Comparison of ENCODE assay signal across 10 cellular contexts in the genomic region with DNA sequence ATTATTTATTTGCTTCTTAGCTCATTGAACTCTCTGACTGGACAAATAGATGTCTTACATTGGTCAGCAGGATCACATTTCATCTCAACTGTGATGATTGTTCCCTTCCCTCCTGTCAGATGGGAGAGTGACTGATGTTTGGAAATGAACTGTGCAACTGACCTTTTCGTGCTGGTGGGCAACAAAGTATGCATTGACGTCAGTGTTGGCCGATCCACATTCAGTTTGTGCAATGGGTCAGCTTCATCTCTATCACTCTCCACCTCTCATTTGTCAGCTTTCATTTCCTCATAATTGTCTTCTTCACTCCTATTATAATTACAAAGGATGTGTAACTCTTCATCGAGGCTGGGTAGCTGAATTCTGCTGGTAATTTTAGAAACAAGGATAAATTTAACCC.
DNase-seq lines count a peak whose midpoint lies in the region; ATAC-seq and TF ChIP-seq lines count a peak whose summit lies in the region.
"Had no signal": no experiment of that assay in that cellular context is flagged by ENCODE, and none has a peak within 500 bp of the region (broad histone marks: within the 10 kb centered on the region; RNA-seq: fewer than 3 reads in every experiment).

No MANE protein-coding gene starts in this region.

- H3K4me1 Mint-ChIP-seq in neural progenitor cell (peaks cover 17% of the 10 kb centered on the region), WTC11 (peaks cover 11% of the 10 kb centered on the region)
- H3K4me1 Mint-ChIP-seq in activated naive CD8-positive, alpha-beta T cell treated with anti-CD3 and anti-CD28 coated beads for 36 hours: peaks cover 3% of the 10 kb centered on the region

- H3K4me2 ChIP-seq in BLaER1 treated with 17β-estradiol and CSF1 and Interleukin-3, amounts not matched to agents 10 nM and 100 nM: peak overlapping the region in 9 of 11 experiments; percentile 19 to 82 (median 51); a peak in 16 of 22 replicates
- H3K4me2 ChIP-seq in neural progenitor cell: no peak overlapping the region

- H3K27me3 ChIP-seq in BLaER1 treated with 17β-estradiol and CSF1 and Interleukin-3, amounts not matched to agents 10 nM and 100 nM: no peaks in the 10 kb centered on the region
- no peaks in the 10 kb centered on the region for H3K27me3 ChIP-seq in neural progenitor cell

- H3K36me3 Mint-ChIP-seq in neural progenitor cell: peaks cover 2% of the 10 kb centered on the region
- no peaks in the 10 kb centered on the region for H3K36me3 Mint-ChIP-seq in WTC11
- H3K36me3 Mint-ChIP-seq in activated naive CD8-positive, alpha-beta T cell treated with anti-CD3 and anti-CD28 coated beads for 36 hours: peaks cover 12% of the 10 kb centered on the region

- no peak overlapping the region for H3K4me3 Mint-ChIP-seq in neural progenitor cell
- H3K4me3 Mint-ChIP-seq in WTC11: no peak overlapping the region
- H3K4me3 Mint-ChIP-seq in activated naive CD8-positive, alpha-beta T cell treated with anti-CD3 and anti-CD28 coated beads for 36 hours: no peak overlapping the region

- TF ChIP-seq CTCF in epithelial cell of proximal tubule (conservative IDR thresholded peaks at IDR 0.05; ENCODE audit: low read depth, low read length) (no peak), neural progenitor cell (IDR thresholded peaks at IDR 0.05) (no peak), WTC11 (IDR thresholded peaks at IDR 0.05) (no peak)

- H3K27ac Mint-ChIP-seq in neural progenitor cell: peak overlapping the region; percentile 68
- no peak overlapping the region for H3K27ac Mint-ChIP-seq in WTC11
- no peak overlapping the region for H3K27ac Mint-ChIP-seq in activated naive CD8-positive, alpha-beta T cell treated with anti-CD3 and anti-CD28 coated beads for 36 hours

- no peaks in the 10 kb centered on the region for H3K9me3 ChIP-seq in BLaER1 treated with 17β-estradiol and CSF1 and Interleukin-3, amounts not matched to agents 10 nM and 100 nM (replicated peaks in 1 of 11)
- H3K9me3 ChIP-seq in neural progenitor cell (ENCODE audit: low read depth): no peaks in the 10 kb centered on the region

- peaks cover 9% of the 10 kb centered on the region for H3F3A ChIP-seq in neural progenitor cell (ENCODE audit: low read depth)

- peaks cover 2% of the 10 kb centered on the region for H3K27me3 Mint-ChIP-seq in neural progenitor cell (ENCODE audit: insufficient read depth, low read depth)
- no peaks in the 10 kb centered on the region for H3K27me3 Mint-ChIP-seq in WTC11 (ENCODE audit: low read depth)
- no peaks in the 10 kb centered on the region for H3K27me3 Mint-ChIP-seq in activated naive CD8-positive, alpha-beta T cell treated with anti-CD3 and anti-CD28 coated beads for 36 hours

- POLR2A ChIA-PET in WTC11 (lab: Charles Lee): no interaction called here

- CTCF ChIA-PET in WTC11 (lab: Charles Lee): interaction anchor here (1.0 to 2.1 kb wide), 2 partner anchors 108 to 147 kb away, joined by 3 to 6 read pairs; no protein-coding TSS in a partner anchor

- no peak overlapping the region for H2AFZ ChIP-seq in neural progenitor cell (replicated peaks)

- no peak overlapping the region for H3K4me3 ChIP-seq in BLaER1 treated with 17β-estradiol and CSF1 and Interleukin-3, amounts not matched to agents 10 nM and 100 nM
- no peak overlapping the region for H3K4me3 ChIP-seq in epithelial cell of proximal tubule (ENCODE audit: low read depth, low read length)
- H3K4me3 ChIP-seq in neural progenitor cell: no peak overlapping the region

- no peak overlapping the region for H3K27ac ChIP-seq in BLaER1 treated with 17β-estradiol and CSF1 and Interleukin-3, amounts not matched to agents 10 nM and 100 nM
- no peak overlapping the region for H3K27ac ChIP-seq in neural progenitor cell

- no peaks in the 10 kb centered on the region for H3K79me2 ChIP-seq in neural progenitor cell (ENCODE audit: low read depth)

- peaks cover 7 to 67% (median 53%) of the 10 kb centered on the region in 10 experiments; a peak in 19 of 20 replicates for H3K4me1 ChIP-seq in BLaER1 treated with 17β-estradiol and CSF1 and Interleukin-3, amounts not matched to agents 10 nM and 100 nM
- peaks cover 13% of the 10 kb centered on the region for H3K4me1 ChIP-seq in neural progenitor cell

- no peak for ATAC-seq in WTC11

- DNase-seq in NCI-H2227 (lab: John Stamatoyannopoulos, UW; ENCODE audit: unreplicated experiment): peak; percentile 68
- DNase-seq in epithelial cell of proximal tubule (ENCODE audit: low read depth): peak; percentile 72
- DNase-seq in neural progenitor cell (ENCODE audit: low spot score): no peak
- no peak for DNase-seq in A172 (ENCODE audit: low spot score)
- DNase-seq in WTC11 (ENCODE audit: low spot score): no peak
- DNase-seq in activated CD8-positive, alpha-beta memory T cell treated with anti-CD3 and anti-CD28 coated beads, Interleukin-2, amount 50 U/mL, for 4 hours: no peak
- DNase-seq in activated naive CD8-positive, alpha-beta T cell treated with anti-CD3 and anti-CD28 coated beads for 36 hours: no peak
- DNase-seq: DMS 273 treated with DMSO at 0.1 percent for 48 hours, NCI-H446 had no signal

- peaks cover 0 to 29% (median 0%) of the 10 kb centered on the region in 11 experiments; a peak in 3 of 22 replicates for H4K20me1 ChIP-seq in BLaER1 treated with 17β-estradiol and CSF1 and Interleukin-3, amounts not matched to agents 10 nM and 100 nM
- H4K20me1 ChIP-seq in neural progenitor cell (ENCODE audit: low read depth): peaks cover 6% of the 10 kb centered on the region

- H3K36me3 ChIP-seq in BLaER1 treated with 17β-estradiol and CSF1 and Interleukin-3, amounts not matched to agents 10 nM and 100 nM: peaks cover 6 to 58% (median 20%) of the 10 kb centered on the region in 11 experiments; a peak in 21 of 22 replicates
- no peaks in the 10 kb centered on the region for H3K36me3 ChIP-seq in neural progenitor cell

- no peak overlapping the region for H3K9ac ChIP-seq in BLaER1 treated with 17β-estradiol and CSF1 and Interleukin-3, amounts not matched to agents 10 nM and 100 nM
- H3K9ac ChIP-seq in neural progenitor cell: no peak overlapping the region

- H3K9me3 Mint-ChIP-seq in neural progenitor cell (no peaks in the 10 kb centered on the region), WTC11 (no peaks in the 10 kb centered on the region)
- H3K9me3 Mint-ChIP-seq in activated naive CD8-positive, alpha-beta T cell treated with anti-CD3 and anti-CD28 coated beads for 36 hours: no peaks in the 10 kb centered on the region

TF ChIP-seq in WTC11, 78 proteins besides CTCF, POLR2A, EP300 and RAD21 (continues in another document):
- TF ChIP-seq, protein P1, sequence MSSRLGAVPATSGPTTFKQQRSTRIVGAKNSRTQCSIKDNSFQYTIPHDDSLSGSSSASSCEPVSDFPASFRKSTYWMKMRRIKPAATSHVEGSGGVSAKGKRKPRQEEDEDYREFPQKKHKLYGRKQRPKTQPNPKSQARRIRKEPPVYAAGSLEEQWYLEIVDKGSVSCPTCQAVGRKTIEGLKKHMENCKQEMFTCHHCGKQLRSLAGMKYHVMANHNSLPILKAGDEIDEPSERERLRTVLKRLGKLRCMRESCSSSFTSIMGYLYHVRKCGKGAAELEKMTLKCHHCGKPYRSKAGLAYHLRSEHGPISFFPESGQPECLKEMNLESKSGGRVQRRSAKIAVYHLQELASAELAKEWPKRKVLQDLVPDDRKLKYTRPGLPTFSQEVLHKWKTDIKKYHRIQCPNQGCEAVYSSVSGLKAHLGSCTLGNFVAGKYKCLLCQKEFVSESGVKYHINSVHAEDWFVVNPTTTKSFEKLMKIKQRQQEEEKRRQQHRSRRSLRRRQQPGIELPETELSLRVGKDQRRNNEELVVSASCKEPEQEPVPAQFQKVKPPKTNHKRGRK (CRISPR knock-in tag; IDR thresholded peaks at IDR 0.05; ENCODE audit: borderline replicate concordance): no peak
- no peak for TF ChIP-seq HMGA2 (CRISPR knock-in tag; IDR thresholded peaks at IDR 0.05)
- TF ChIP-seq, protein P2, sequence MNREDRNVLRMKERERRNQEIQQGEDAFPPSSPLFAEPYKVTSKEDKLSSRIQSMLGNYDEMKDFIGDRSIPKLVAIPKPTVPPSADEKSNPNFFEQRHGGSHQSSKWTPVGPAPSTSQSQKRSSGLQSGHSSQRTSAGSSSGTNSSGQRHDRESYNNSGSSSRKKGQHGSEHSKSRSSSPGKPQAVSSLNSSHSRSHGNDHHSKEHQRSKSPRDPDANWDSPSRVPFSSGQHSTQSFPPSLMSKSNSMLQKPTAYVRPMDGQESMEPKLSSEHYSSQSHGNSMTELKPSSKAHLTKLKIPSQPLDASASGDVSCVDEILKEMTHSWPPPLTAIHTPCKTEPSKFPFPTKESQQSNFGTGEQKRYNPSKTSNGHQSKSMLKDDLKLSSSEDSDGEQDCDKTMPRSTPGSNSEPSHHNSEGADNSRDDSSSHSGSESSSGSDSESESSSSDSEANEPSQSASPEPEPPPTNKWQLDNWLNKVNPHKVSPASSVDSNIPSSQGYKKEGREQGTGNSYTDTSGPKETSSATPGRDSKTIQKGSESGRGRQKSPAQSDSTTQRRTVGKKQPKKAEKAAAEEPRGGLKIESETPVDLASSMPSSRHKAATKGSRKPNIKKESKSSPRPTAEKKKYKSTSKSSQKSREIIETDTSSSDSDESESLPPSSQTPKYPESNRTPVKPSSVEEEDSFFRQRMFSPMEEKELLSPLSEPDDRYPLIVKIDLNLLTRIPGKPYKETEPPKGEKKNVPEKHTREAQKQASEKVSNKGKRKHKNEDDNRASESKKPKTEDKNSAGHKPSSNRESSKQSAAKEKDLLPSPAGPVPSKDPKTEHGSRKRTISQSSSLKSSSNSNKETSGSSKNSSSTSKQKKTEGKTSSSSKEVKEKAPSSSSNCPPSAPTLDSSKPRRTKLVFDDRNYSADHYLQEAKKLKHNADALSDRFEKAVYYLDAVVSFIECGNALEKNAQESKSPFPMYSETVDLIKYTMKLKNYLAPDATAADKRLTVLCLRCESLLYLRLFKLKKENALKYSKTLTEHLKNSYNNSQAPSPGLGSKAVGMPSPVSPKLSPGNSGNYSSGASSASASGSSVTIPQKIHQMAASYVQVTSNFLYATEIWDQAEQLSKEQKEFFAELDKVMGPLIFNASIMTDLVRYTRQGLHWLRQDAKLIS (CRISPR knock-in tag; IDR thresholded peaks at IDR 0.05; ENCODE audit: borderline replicate concordance): no peak
- no peak for TF ChIP-seq ELF4 (CRISPR knock-in tag; IDR thresholded peaks at IDR 0.05; ENCODE audit: low read depth)
- TF ChIP-seq TP53 (CRISPR knock-in tag; IDR thresholded peaks at IDR 0.05): no peak
- TF ChIP-seq NR2C2 (CRISPR knock-in tag; IDR thresholded peaks at IDR 0.05): no peak

Comparison
In these comparisons a context has a peak if more than half of its experiments do, and no peak if none do; other contexts are left out.
1. DNase-seq: peak in NCI-H2227 (single experiment) and epithelial cell of proximal tubule (single experiment); none in neural progenitor cell (single experiment), A172 (single experiment), WTC11 (single experiment), activated CD8-positive, alpha-beta memory T cell treated with anti-CD3 and anti-CD28 coated beads, Interleukin-2, amount 50 U/mL, for 4 hours (single experiment) and activated naive CD8-positive, alpha-beta T cell treated with anti-CD3 and anti-CD28 coated beads for 36 hours (single experiment).